17 cellular contexts compared by ENCODE assay signal in the genomic region with DNA sequence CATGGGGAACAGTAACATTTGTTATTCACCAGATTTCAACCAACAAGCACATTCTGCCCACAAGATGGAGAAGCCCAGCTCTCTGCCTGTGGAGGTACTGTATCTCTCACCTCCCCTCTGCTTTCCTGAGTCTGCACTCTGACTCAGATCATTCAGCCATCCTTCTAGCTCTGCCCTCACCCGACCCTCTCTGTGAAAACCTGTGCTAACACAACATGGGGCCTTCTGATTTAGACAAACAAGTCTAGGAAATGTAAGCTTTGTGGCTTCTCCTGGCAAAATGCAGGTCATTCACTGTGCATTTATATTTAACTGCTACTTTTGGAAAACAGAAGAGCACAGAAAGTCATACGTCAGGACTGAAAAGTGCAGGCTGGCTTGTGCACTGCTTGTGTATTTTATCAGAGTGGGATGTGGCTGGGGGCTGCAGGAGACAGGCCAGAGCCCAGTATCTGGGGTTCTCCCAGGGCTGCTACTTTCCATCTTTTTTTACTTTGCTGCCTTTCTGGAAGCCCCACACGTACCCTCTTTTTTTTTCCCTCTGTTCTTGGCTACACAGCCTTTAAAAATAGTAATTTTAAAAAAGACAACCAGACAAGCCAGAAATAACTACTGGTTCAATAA. TPM values are rescaled to one million over a fixed set of nuclear protein-coding genes. Genes with fewer than 3 reads are reported as not detected.
DNase-seq lines count a peak whose midpoint lies in the region; ATAC-seq and TF ChIP-seq lines count a peak whose summit lies in the region.
"Had no signal": no experiment of that assay in that cellular context is flagged by ENCODE, and none has a peak within 500 bp of the region (broad histone marks: within the 10 kb centered on the region; RNA-seq: fewer than 3 reads in every experiment).

No MANE protein-coding gene starts in this region.

- DNase-seq in H4 (ENCODE audit: low spot score) = peak; percentile 31
- peak; percentile 11 for DNase-seq in NT2/D1 (ENCODE audit: low read depth, low spot score)
- no peak for DNase-seq in dorsolateral prefrontal cortex
- peak; percentile 34 for DNase-seq in osteoblast (ENCODE audit: insufficient read length, low spot score, missing footprints)
- no peak for DNase-seq in GM13977 (ENCODE audit: low spot score)
- no peak for DNase-seq in GM19240 (ENCODE audit: insufficient read length, low spot score)
- no peak for DNase-seq in NCI-H748 (lab: John Stamatoyannopoulos, UW; ENCODE audit: unreplicated experiment)
- DNase-seq: activated CD4-positive, alpha-beta T cell treated with anti-CD3 and anti-CD28 coated beads, Interleukin-2, amount 10 ng/mL, durations not matched to agents 7 days and 5 days; Caco-2; colonic mucosa; gastrocnemius medialis; HFFc6; left ventricle myocardium superior; NCI-H1694; stimulated activated CD4-positive, alpha-beta T cell treated with anti-CD3 and anti-CD28 coated beads, Interleukin-4, amount 100 ng/mL, for 1 hour had no signal

- TF ChIP-seq CTCF in dorsolateral prefrontal cortex (IDR thresholded peaks at IDR 0.05 in 54 of 56, conservative IDR thresholded peaks at IDR 0.05 in 2 of 56; ENCODE audit: low read depth in 1 of 56, partially characterized antibody in 56 of 56) (no peak), osteoblast (IDR thresholded peaks at IDR 0.05; ENCODE audit: extremely low read depth, low read depth, low read length) (no peak), GM13977 (IDR thresholded peaks at IDR 0.05; ENCODE audit: extremely low read depth, insufficient read depth, missing control alignments) (no peak)

- H3K9ac ChIP-seq in NT2/D1 (ENCODE audit: insufficient read length, low read depth) = no peak overlapping the region

- no peak for ATAC-seq in esophagus mucosa
- ATAC-seq: gastrocnemius medialis, left ventricle myocardium superior had no signal

- no peak overlapping the region for H3K4me2 ChIP-seq in osteoblast (ENCODE audit: insufficient read depth, low read length)

- H3K9me3 ChIP-seq in NT2/D1 (ENCODE audit: insufficient read depth, low read length) (no peaks in the 10 kb centered on the region), osteoblast (ENCODE audit: low read depth, low read length) (no peaks in the 10 kb centered on the region)
- H3K9me3 ChIP-seq: Caco-2, colonic mucosa, gastrocnemius medialis had no signal

- no peaks in the 10 kb centered on the region for H3K79me2 ChIP-seq in osteoblast (ENCODE audit: insufficient read depth, low read length)

- H3K27me3 ChIP-seq in NT2/D1 (ENCODE audit: insufficient read depth, insufficient read length) (no peaks in the 10 kb centered on the region), dorsolateral prefrontal cortex (no peaks in the 10 kb centered on the region), osteoblast (ENCODE audit: insufficient read depth, low read length) (no peaks in the 10 kb centered on the region)
- H3K27me3 ChIP-seq: colonic mucosa, gastrocnemius medialis had no signal

- H3K27ac ChIP-seq in dorsolateral prefrontal cortex = peak overlapping the region in 45 of 59 donors; percentile 12 to 76 (median 61)
- no peak overlapping the region for H3K27ac ChIP-seq in osteoblast (ENCODE audit: low read depth, low read length)
- H3K27ac ChIP-seq: colonic mucosa, gastrocnemius medialis, skin epidermis had no signal

- H3K4me1 ChIP-seq in NT2/D1 (ENCODE audit: insufficient read depth, insufficient read length) (peaks cover 2% of the 10 kb centered on the region), osteoblast (ENCODE audit: insufficient read depth, low read length) (no peaks in the 10 kb centered on the region)
- H3K4me1 ChIP-seq: Caco-2, colonic mucosa had no signal

- no peak overlapping the region for H2AFZ ChIP-seq in osteoblast (ENCODE audit: low read length)

- in situ Hi-C loops in GM13977 (cut with MboI; ENCODE audit: low pct_unique_long_range_greater_than_20kb, low sequenced_read_pairs, unreplicated experiment) = no loop called here

- no peaks in the 10 kb centered on the region for H3K36me3 ChIP-seq in NT2/D1 (ENCODE audit: insufficient read depth, insufficient read length, low read length)
- no peaks in the 10 kb centered on the region for H3K36me3 ChIP-seq in osteoblast (ENCODE audit: insufficient read depth, low read length)
- H3K36me3 ChIP-seq: colonic mucosa, gastrocnemius medialis had no signal

- H3K4me3 ChIP-seq in NT2/D1 (ENCODE audit: insufficient read length, low read depth) (no peak overlapping the region), dorsolateral prefrontal cortex (no peak overlapping the region), osteoblast (ENCODE audit: insufficient read depth, low read length) (no peak overlapping the region)
- H3K4me3 ChIP-seq: colonic mucosa, gastrocnemius medialis, skin epidermis had no signal

- H4K20me1 ChIP-seq in osteoblast (ENCODE audit: insufficient read depth, low read length) = no peaks in the 10 kb centered on the region

- intact Hi-C loops in dorsolateral prefrontal cortex (cut with DNase I) = no loop called here

RNA-seq across cellular contexts. Expression of a gene that starts 50.8 kb away (rescaled TPM):
- total RNA-seq in H4 (2014; rRNA removed; shearing (Covaris generic)) = not detected in 2 replicates
- total RNA-seq in dorsolateral prefrontal cortex (10 to 100 TPM in 80 of 120 experiments, 1 to 10 TPM in 40; 5.0 to 22.4 (median 11.5) TPM), osteoblast (10.9 and 11.2 TPM in 2 replicates), esophagus mucosa (0.08 TPM)
- total RNA-seq: activated CD4-positive, alpha-beta T cell treated with anti-CD3 and anti-CD28 coated beads, Interleukin-2, amount 10 ng/mL, durations not matched to agents 7 days and 5 days; Caco-2 had no signal

RNA-seq across cellular contexts. Expression of a gene that starts 54.0 kb away (rescaled TPM):
- 284 and 343 TPM in 2 replicates for total RNA-seq in H4 (2014; rRNA removed; shearing (Covaris generic))
- total RNA-seq in dorsolateral prefrontal cortex = 100 to 1,000 TPM in 8 of 120 experiments, 10 to 100 TPM in 112; 49.8 to 139 (median 75.7) TPM
- 266 and 360 TPM in 2 replicates for total RNA-seq in osteoblast
- total RNA-seq in esophagus mucosa = 78.7 TPM

Comparison
In these comparisons a context has a peak if more than half of its experiments do, and no peak if none do; other contexts are left out.
1. DNase-seq: peak in H4 (single experiment), NT2/D1 (single experiment) and osteoblast (single experiment); none in dorsolateral prefrontal cortex (0 of 10), GM13977 (single experiment), GM19240 (single experiment) and NCI-H748 (single experiment).